In the genomic region with DNA sequence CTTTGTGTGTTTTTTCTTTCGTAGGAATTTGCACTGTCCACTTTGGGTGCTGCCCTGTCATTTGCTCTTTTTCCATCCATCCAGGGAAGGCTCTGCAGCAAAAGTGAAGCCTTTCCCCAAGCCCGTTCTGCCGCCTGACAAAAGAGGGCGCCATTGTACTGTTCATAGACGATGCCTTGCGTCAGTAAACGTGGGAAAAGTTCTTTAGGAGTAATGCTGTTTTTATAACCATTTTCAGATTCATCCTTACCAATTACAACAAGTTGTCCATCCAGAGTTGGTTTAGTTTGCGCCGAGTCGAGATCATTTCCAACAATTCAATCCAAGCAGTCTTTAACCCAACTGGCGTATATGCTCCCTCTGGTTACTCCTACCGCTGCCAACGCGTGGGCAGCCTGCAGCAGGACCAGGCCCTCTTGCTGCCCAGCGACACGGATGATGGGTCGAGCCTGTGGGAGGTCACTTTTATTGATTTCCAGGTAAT, we compare ENCODE assay signal across 8 cellular contexts. TPM values are rescaled to one million over a fixed set of nuclear protein-coding genes. Genes with fewer than 3 reads are reported as not detected.
DNase-seq lines count a peak whose midpoint lies in the region; ATAC-seq, FAIRE-seq and TF ChIP-seq lines count a peak whose summit lies in the region.

No MANE protein-coding gene starts in this region.

- H3K9me3 ChIP-seq in H1 (ENCODE audit: insufficient read depth in 2 of 2, low read depth in 1 of 2, low read length in 1 of 2) (peaks cover 2 to 4% of the 10 kb centered on the region in 2 experiments; a peak in 1 of 4 replicates), testis (no peaks in the 10 kb centered on the region)

- TF ChIP-seq CTCF in H1 (IDR thresholded peaks at IDR 0.05; ENCODE audit: control extremely low read depth in 1 of 3, insufficient read depth in 1 of 3, low read depth in 1 of 3, low read length in 3 of 3) = peak; percentile 79 to 97 (median 90)
- peak in 2 of 3 experiments; percentile 72 to 74 for TF ChIP-seq CTCF in testis (IDR thresholded peaks at IDR 0.05)

- H4K8ac ChIP-seq in H1 (ENCODE audit: extremely low read depth, insufficient read depth, low read length) (no peak overlapping the region), mesendoderm (ENCODE audit: low read depth, low read length) (no peak overlapping the region)

- no peak overlapping the region for H2BK12ac ChIP-seq in H1 (ENCODE audit: low read depth, low read length)

- peak; percentile 52 for FAIRE-seq in H1 (lab: Jason Lieb, UNC)

- POLR2A ChIA-PET in H1 (lab: Charles Lee; ENCODE audit: partially characterized antibody) = interaction anchor here (1.6 to 3.1 kb wide), 3 partner anchors 34 to 38 kb away, joined by 6 to 15 read pairs (median 9); partner anchors contain the start of gene RPS23

- H4K5ac ChIP-seq in H1 (ENCODE audit: insufficient read length, low read depth, low read length) (no peak overlapping the region), mesendoderm (ENCODE audit: low read length) (no peak overlapping the region)

- H3K23me2 ChIP-seq in H1 (ENCODE audit: low read depth, low read length) = no peaks in the 10 kb centered on the region

- TF ChIP-seq EP300 in H1 (IDR thresholded peaks at IDR 0.05; ENCODE audit: borderline replicate concordance in 1 of 2, low read depth in 2 of 2, low read length in 2 of 2) = no peak

- peaks cover 0 to 9% (median 0%) of the 10 kb centered on the region in 4 experiments; a peak in 3 of 7 replicates for H3K4me1 ChIP-seq in H1 (replicated peaks in 1 of 4; ENCODE audit: control insufficient read depth in 3 of 4, insufficient read depth in 4 of 4, low read length in 3 of 4)
- peaks cover 7% of the 10 kb centered on the region for H3K4me1 ChIP-seq in mesendoderm (ENCODE audit: control insufficient read depth, low read depth, low read length)
- peaks cover 7% of the 10 kb centered on the region for H3K4me1 ChIP-seq in testis

- H2BK120ac ChIP-seq in H1 (replicated peaks; ENCODE audit: low read depth, low read length) (no peak overlapping the region), mesendoderm (ENCODE audit: low read depth, low read length) (no peak overlapping the region)

- CTCF ChIA-PET in H1 (lab: Charles Lee; ENCODE audit: partially characterized antibody) = interaction anchor here (0.6 to 6.9 kb wide), 32 partner anchors 9 to 1289 kb away, joined by 3 to 130 read pairs (median 4); no protein-coding TSS in a partner anchor

- H3K79me2 ChIP-seq in H1 (ENCODE audit: control insufficient read depth in 1 of 2, insufficient read depth in 2 of 2, low read length in 2 of 2) (no peaks in the 10 kb centered on the region), mesendoderm (ENCODE audit: control insufficient read depth, insufficient read depth, low read length) (no peaks in the 10 kb centered on the region)

- H4K20me1 ChIP-seq in H1 (replicated peaks in 1 of 2; ENCODE audit: control insufficient read depth in 1 of 2, insufficient read depth in 2 of 2, low read length in 2 of 2) = no peaks in the 10 kb centered on the region

- no peaks in the 10 kb centered on the region for H3K36me3 ChIP-seq in H1 (ENCODE audit: control insufficient read depth in 2 of 4, insufficient read depth in 4 of 4, low read length in 3 of 4)
- no peaks in the 10 kb centered on the region for H3K36me3 ChIP-seq in mesendoderm (ENCODE audit: control insufficient read depth, insufficient read depth, low read length)
- no peaks in the 10 kb centered on the region for H3K36me3 ChIP-seq in testis (ENCODE audit: low read depth, missing control alignments)

- DNase-seq in Right ventricle myocardium inferior (ENCODE audit: missing footprints) (no peak), cardiac septum (ENCODE audit: low spot score) (no peak), NCI-H146 (lab: John Stamatoyannopoulos, UW) (peak; percentile 16), UCSD-AML1 (lab: John Stamatoyannopoulos, UW; ENCODE audit: unreplicated experiment) (peak; percentile 80), H1 (ENCODE audit: low read depth in 1 of 2, low spot score in 2 of 2) (peak; percentile 21 to 82), mesendoderm (peak; percentile 86), testis (peak; percentile 79)
- DNase-seq in stimulated activated naive CD4-positive, alpha-beta T cell (lab: John Stamatoyannopoulos, UW) = no peak

- H3K23ac ChIP-seq in H1 (ENCODE audit: insufficient read length) (no peak overlapping the region), mesendoderm (ENCODE audit: low read length) (no peak overlapping the region)

- H3K9ac ChIP-seq in H1 (replicated peaks in 1 of 4; ENCODE audit: extremely low read depth in 1 of 4, low read depth in 3 of 4, low read length in 3 of 4) (no peak overlapping the region), mesendoderm (ENCODE audit: low read length) (peak overlapping the region; percentile 20)

- intact Hi-C loops in Right ventricle myocardium inferior (cut with DNase I) (loop anchor here (2.0 to 5.0 kb wide), 2 partner anchors 35 to 1252 kb away; no protein-coding TSS in a partner anchor), cardiac septum (cut with DNase I) (loop anchor here (2.0 to 10.0 kb wide), 5 partner anchors 22 to 1252 kb away; no protein-coding TSS in a partner anchor), testis (cut with DNase I; ENCODE audit: low total_unique reads) (no loop called here)

- H4K91ac ChIP-seq in H1 (replicated peaks; ENCODE audit: insufficient read length, low read length) = no peak overlapping the region

- H3K56ac ChIP-seq in H1 (replicated peaks; ENCODE audit: insufficient read length, low read depth, low read length) = no peak overlapping the region
- peak overlapping the region; percentile 69 for H3K56ac ChIP-seq in mesendoderm (ENCODE audit: low read length)

- H2BK15ac ChIP-seq in H1 (ENCODE audit: low read length) (no peak overlapping the region), mesendoderm (replicated peaks; ENCODE audit: low read depth) (no peak overlapping the region)

- H3K4ac ChIP-seq in H1 (replicated peaks; ENCODE audit: insufficient read length, low read depth, low read length) = no peak overlapping the region
- H3K4ac ChIP-seq in mesendoderm (ENCODE audit: low read depth, low read length) = no peak overlapping the region

- H2AK5ac ChIP-seq in H1 (ENCODE audit: low read depth, low read length) (no peak overlapping the region), mesendoderm (ENCODE audit: low read length) (no peak overlapping the region)

- H3K4me3 ChIP-seq in H1 (ENCODE audit: extremely low read depth in 1 of 4, insufficient read depth in 2 of 4, low read depth in 3 of 4, low read length in 4 of 4) (no peak overlapping the region), mesendoderm (ENCODE audit: low read length) (no peak overlapping the region), testis (peak overlapping the region in 1 of 2 donors; percentile 1)

- TF ChIP-seq POLR2A in H1 (IDR thresholded peaks at IDR 0.05; ENCODE audit: control extremely low read depth in 1 of 2, low read depth in 2 of 2, low read length in 2 of 2) (no peak), testis (IDR thresholded peaks at IDR 0.05) (no peak)

- H3K27me3 ChIP-seq in H1 (replicated peaks in 1 of 4; ENCODE audit: control insufficient read depth in 3 of 4, extremely low read depth in 1 of 4, insufficient read depth in 3 of 4, low read length in 3 of 4) (no peaks in the 10 kb centered on the region), mesendoderm (ENCODE audit: insufficient read depth, low read length, poor library complexity) (no peaks in the 10 kb centered on the region), testis (no peaks in the 10 kb centered on the region)

- no peak overlapping the region for H2BK20ac ChIP-seq in H1 (ENCODE audit: low read length)

- no peak overlapping the region for H2AFZ ChIP-seq in H1 (ENCODE audit: low read length)

- WGBS in H1 (ENCODE audit: extremely low coverage in 1 of 2, insufficient coverage in 1 of 2, insufficient read length in 1 of 2, insufficient replicate concordance in 2 of 2, low coverage in 1 of 2, low lambda C conversion rate in 2 of 2, missing lambda C conversion rate in 1 of 2), 2 experiments = 44% methylated on average over 17 of the region's 17 CpGs; no CpG with 5 or more reads in 1 of the 2 experiments
- WGBS in mesendoderm (ENCODE audit: extremely low coverage, insufficient coverage, low lambda C conversion rate) = no CpG with 5 or more reads among the region's 17 CpGs
- WGBS in testis, 2 donors = 26 to 41% methylated on average over 17 of the region's 17 CpGs

- TF ChIP-seq RAD21 in H1 (IDR thresholded peaks at IDR 0.05 in 1 of 2, conservative IDR thresholded peaks at IDR 0.05 in 1 of 2; ENCODE audit: low read depth in 2 of 2, low read length in 2 of 2) = peak; percentile 94 to 95

- peak; percentile 86 for ATAC-seq in Right ventricle myocardium inferior

- H3K27ac ChIP-seq in H1 (ENCODE audit: low read depth, low read length) (no peak overlapping the region), mesendoderm (ENCODE audit: low read depth, low read length) (no peak overlapping the region), testis (no peak overlapping the region)

- H3K4me2 ChIP-seq in H1 (ENCODE audit: insufficient read depth in 1 of 2, low read depth in 2 of 2, low read length in 2 of 2) (no peak overlapping the region), mesendoderm (ENCODE audit: low read length) (no peak overlapping the region)

- no peaks in the 10 kb centered on the region for H3K79me1 ChIP-seq in H1 (ENCODE audit: low read depth, low read length)
- no peaks in the 10 kb centered on the region for H3K79me1 ChIP-seq in mesendoderm (ENCODE audit: low read length)

- no peak overlapping the region for H3K18ac ChIP-seq in H1 (ENCODE audit: extremely low read depth, low read length)
- no peak overlapping the region for H3K18ac ChIP-seq in mesendoderm (ENCODE audit: low read length)

- H2BK5ac ChIP-seq in H1 (ENCODE audit: low read depth, low read length) (no peak overlapping the region), mesendoderm (ENCODE audit: low read length) (no peak overlapping the region)

- no peak overlapping the region for H3K14ac ChIP-seq in H1 (ENCODE audit: insufficient read length)

TF ChIP-seq in H1, 55 proteins besides CTCF, POLR2A, EP300 and RAD21 (continues in another document):
- TF ChIP-seq CREB1 (IDR thresholded peaks at IDR 0.05) = peak; percentile 62

RNA-seq across cellular contexts. Expression of gene RPS23, which starts 34.3 kb away (rescaled TPM):
- 1,242 TPM for total RNA-seq in Right ventricle myocardium inferior
- total RNA-seq in cardiac septum = 784 TPM
- total RNA-seq in H1 (2021; fragmentation: NEBNext Ultra II Directional; extraction: Animal tissue kit (Norgen Biotek cat#: 25700)) = 2,559 and 2,561 TPM in 2 replicates
- polyA plus RNA-seq in H1 (2011; rRNA removed) = 2,869 and 4,867 TPM in 2 replicates
- polyA plus RNA-seq in H1 (2011; cell fraction: cytosol; rRNA removed) = 6,096 TPM
- 1,659 TPM for polyA plus RNA-seq in H1 (2011; cell fraction: nucleus; rRNA removed)
- polyA plus RNA-seq in H1 (2012, experiment 1 of 2) = 4,061 to 6,536 TPM (median 5,485 TPM) in 4 replicates
- 4,122 TPM for polyA plus RNA-seq in H1 (2012, experiment 2 of 2)
- 3,517 TPM for polyA plus RNA-seq in H1 (2013, experiment 1 of 2)
- 3,428 TPM for polyA plus RNA-seq in H1 (2013, experiment 2 of 2)
- 1,403 and 1,559 TPM in 2 replicates for polyA minus RNA-seq in H1 (2011; rRNA and poly(A)+ RNA removed)
- 652 TPM for polyA minus RNA-seq in H1 (2011; cell fraction: cytosol; rRNA and poly(A)+ RNA removed)
- 457 TPM for polyA minus RNA-seq in H1 (2011; cell fraction: nucleus; rRNA and poly(A)+ RNA removed)
- polyA plus RNA-seq in mesendoderm (2013, experiment 1 of 2) = 4,570 TPM
- 4,487 TPM for polyA plus RNA-seq in mesendoderm (2013, experiment 2 of 2)
- 1,000 to 10,000 TPM in 1 of 2 donors, 100 to 1,000 TPM in 1; 777 to 1,231 TPM for total RNA-seq in testis
- 1,262 TPM for polyA plus RNA-seq in testis (ENCODE audit: insufficient read depth, low read depth, low replicate concordance)

Comparison
In these comparisons a context has a peak if more than half of its experiments do, and no peak if none do; other contexts are left out.
1. DNase-seq: peak in NCI-H146 (single experiment), UCSD-AML1 (single experiment), H1 (2 of 2), mesendoderm (single experiment) and testis (single experiment); none in Right ventricle myocardium inferior (single experiment), cardiac septum (single experiment) and stimulated activated naive CD4-positive, alpha-beta T cell (0 of 6).